Comparison of ENCODE assay signal across 18 cellular contexts in genomic region chrX:20053537-20053936, GRCh38.
DNase-seq lines count a peak whose midpoint lies in the region; ATAC-seq and TF ChIP-seq lines count a peak whose summit lies in the region.
"Had no signal": no experiment of that assay in that cellular context is flagged by ENCODE, and none has a peak within 500 bp of the region (broad histone marks: within the 10 kb centered on the region; RNA-seq: fewer than 3 reads in every experiment).

No MANE protein-coding gene starts in this region.

- no peak overlapping the region for H2BK20ac ChIP-seq in IMR-90 (ENCODE audit: low read depth, low read length)

- H2AFZ ChIP-seq in IMR-90 (replicated peaks; ENCODE audit: low read length, poor library complexity) = no peak overlapping the region

- H3K14ac ChIP-seq in IMR-90 (replicated peaks; ENCODE audit: low read depth, low read length) = no peak overlapping the region

- WGBS in IMR-90 (ENCODE audit: extremely low coverage in 2 of 2, insufficient read length in 1 of 2), 2 experiments = no CpG with 5 or more reads among the region's 8 CpGs

- H3K4ac ChIP-seq in IMR-90 (ENCODE audit: low read depth, low read length) = no peak overlapping the region

- H3K9me1 ChIP-seq in IMR-90 (ENCODE audit: insufficient read depth, low read length) = no peaks in the 10 kb centered on the region; the same call in 1 of the 2 replicates

- no peak overlapping the region for H2AK9ac ChIP-seq in IMR-90 (replicated peaks; ENCODE audit: low read depth, low read length, poor library complexity)

- H2BK120ac ChIP-seq in IMR-90 (ENCODE audit: low read depth, low read length) = no peak overlapping the region

- intact Hi-C loops in natural killer cell (cut with micrococcal nuclease) (no loop called here), IMR-90 (cut with micrococcal nuclease) (no loop called here)

- POLR2A ChIA-PET in IMR-90 (lab: Charles Lee; ENCODE audit: unreplicated experiment) = no interaction called here

- H4K8ac ChIP-seq in IMR-90 (ENCODE audit: low read depth in 2 of 2, low read length in 2 of 2) = no peak overlapping the region

- no peak overlapping the region for H3K56ac ChIP-seq in IMR-90 (ENCODE audit: extremely low read depth, insufficient read depth, low read length)

- H3K4me1 ChIP-seq in IMR-90 (ENCODE audit: control insufficient read depth, insufficient read depth, low read length) = no peaks in the 10 kb centered on the region
- H3K4me1 ChIP-seq: Caco-2 had no signal

- TF ChIP-seq POLR2A in IMR-90 (IDR thresholded peaks at IDR 0.05; ENCODE audit: low read depth, low read length) = no peak

- H3K9ac ChIP-seq in IMR-90 (ENCODE audit: low read depth, low read length) = no peak overlapping the region
- H3K9ac ChIP-seq: BLaER1 treated with 17β-estradiol and CSF1 and Interleukin-3, amounts not matched to agents 10 nM and 100 nM had no signal

- in situ Hi-C loops in IMR-90 (cut with MboI; ENCODE audit: low sequenced_read_pairs) = loop anchor here (25.0 kb wide), 1 partner anchor 666 kb away; no protein-coding TSS in a partner anchor

- H3K4me1 Mint-ChIP-seq in natural killer cell treated with Interleukin-12 subunit alpha and Interleukin-12 subunit beta and Interleukin-15 and Interleukin-18, amount 100 ng/mL, for 72 hours (ENCODE audit: low read depth in 2 of 2) = peaks cover 0 to 3% of the 10 kb centered on the region in 2 donors
- no peaks in the 10 kb centered on the region for H3K4me1 Mint-ChIP-seq in natural killer cell
- H3K4me1 Mint-ChIP-seq: B cell had no signal

- H4K91ac ChIP-seq in IMR-90 (ENCODE audit: insufficient read depth, low read depth, low read length) = no peak overlapping the region

- no peak overlapping the region for H3K23ac ChIP-seq in IMR-90 (ENCODE audit: low read depth, low read length)

- peak; percentile 18 for DNase-seq in natural killer cell treated with Interleukin-12 subunit alpha and Interleukin-12 subunit beta and Interleukin-15 and Interleukin-18, amount 100 ng/mL, for 72 hours (ENCODE audit: low spot score)
- no peak for DNase-seq in natural killer cell
- no peak for DNase-seq in IMR-90
- no peak for DNase-seq in amygdala (lab: John Stamatoyannopoulos, UW)
- DNase-seq: 8988T; AML-193; Caco-2; Calu3; CD4-positive, alpha-beta T cell; CD8-positive, alpha-beta T cell; DMS79 treated with DMSO at 0.1 percent for 48 hours; GF-D8 had no signal

- no peaks in the 10 kb centered on the region for H3K36me3 ChIP-seq in IMR-90 (ENCODE audit: control insufficient read depth, insufficient read depth, low read length)
- H3K36me3 ChIP-seq: BLaER1 treated with 17β-estradiol and CSF1 and Interleukin-3, amounts not matched to agents 10 nM and 100 nM had no signal

- TF ChIP-seq CTCF in natural killer cell (IDR thresholded peaks at IDR 0.05) (no peak), IMR-90 (conservative IDR thresholded peaks at IDR 0.05; ENCODE audit: low read depth, low read length) (no peak), VCaP (conservative IDR thresholded peaks at IDR 0.05) (no peak)

- peaks cover 0 to 4% of the 10 kb centered on the region in 2 donors for H3K27me3 Mint-ChIP-seq in natural killer cell treated with Interleukin-12 subunit alpha and Interleukin-12 subunit beta and Interleukin-15 and Interleukin-18, amount 100 ng/mL, for 72 hours
- peaks cover 0 to 7% of the 10 kb centered on the region in 2 donors for H3K27me3 Mint-ChIP-seq in natural killer cell (ENCODE audit: low read depth in 2 of 2)
- H3K27me3 Mint-ChIP-seq: B cell; CD4-positive, alpha-beta T cell had no signal

- no peak for ATAC-seq in natural killer cell treated with Interleukin-12 subunit alpha and Interleukin-12 subunit beta and Interleukin-15 and Interleukin-18, amount 100 ng/mL, for 72 hours
- ATAC-seq in natural killer cell = no peak
- ATAC-seq in IMR-90 (ENCODE audit: low read depth) = no peak
- no peak for ATAC-seq in HG02885 (IDR thresholded peaks at IDR 0.05; ENCODE audit: poor library complexity, unreplicated experiment)
- no peak for ATAC-seq in HG03039 (IDR thresholded peaks at IDR 0.05; ENCODE audit: unreplicated experiment)
- ATAC-seq: CD8-positive, alpha-beta T cell had no signal

- H3K27ac ChIP-seq in IMR-90 (ENCODE audit: insufficient read depth, low read length) (no peak overlapping the region), VCaP (peak overlapping the region; percentile 36)
- H3K27ac ChIP-seq: BLaER1 treated with 17β-estradiol and CSF1 and Interleukin-3, amounts not matched to agents 10 nM and 100 nM; C4-2B had no signal

- CTCF ChIA-PET in IMR-90 (lab: Yijun Ruan, JAX) = no interaction called here

- H3K9me3 ChIP-seq in IMR-90 (ENCODE audit: control insufficient read depth, insufficient read depth, low read length) = no peaks in the 10 kb centered on the region
- H3K9me3 ChIP-seq: Caco-2 had no signal

- no peak overlapping the region for H2BK15ac ChIP-seq in IMR-90 (ENCODE audit: low read depth, low read length)

- H3K36me3 Mint-ChIP-seq in natural killer cell treated with Interleukin-12 subunit alpha and Interleukin-12 subunit beta and Interleukin-15 and Interleukin-18, amount 100 ng/mL, for 72 hours = no peaks in the 10 kb centered on the region
- H3K36me3 Mint-ChIP-seq in natural killer cell = no peaks in the 10 kb centered on the region
- H3K36me3 Mint-ChIP-seq: CD8-positive, alpha-beta T cell had no signal

- no peak overlapping the region for H3K4me2 ChIP-seq in IMR-90 (ENCODE audit: low read depth, low read length)
- H3K4me2 ChIP-seq: BLaER1 treated with 17β-estradiol and CSF1 and Interleukin-3, amounts not matched to agents 10 nM and 100 nM had no signal

- no peak overlapping the region for H3K4me3 Mint-ChIP-seq in natural killer cell treated with Interleukin-12 subunit alpha and Interleukin-12 subunit beta and Interleukin-15 and Interleukin-18, amount 100 ng/mL, for 72 hours
- H3K4me3 Mint-ChIP-seq in natural killer cell = no peak overlapping the region
- H3K4me3 Mint-ChIP-seq: B cell; CD4-positive, alpha-beta T cell; CD8-positive, alpha-beta T cell had no signal

- H3K18ac ChIP-seq in IMR-90 (ENCODE audit: low read depth, low read length) = no peak overlapping the region

- no peak overlapping the region for H3K27ac Mint-ChIP-seq in natural killer cell treated with Interleukin-12 subunit alpha and Interleukin-12 subunit beta and Interleukin-15 and Interleukin-18, amount 100 ng/mL, for 72 hours
- H3K27ac Mint-ChIP-seq in natural killer cell = no peak overlapping the region
- H3K27ac Mint-ChIP-seq: B cell; CD4-positive, alpha-beta T cell; CD8-positive, alpha-beta T cell had no signal

- no peak overlapping the region for H4K5ac ChIP-seq in IMR-90 (ENCODE audit: low read depth, low read length)

- no peak overlapping the region for H3K4me3 ChIP-seq in IMR-90 (ENCODE audit: insufficient read depth, low read depth, low read length)
- H3K4me3 ChIP-seq: BLaER1 treated with 17β-estradiol and CSF1 and Interleukin-3, amounts not matched to agents 10 nM and 100 nM had no signal

- BruUV-seq in IMR-90 (replicated peaks; lab: Mats Ljungman, UMichigan) = no TSS peak

- dilution Hi-C loops in IMR-90 (cut with HindIII; ENCODE audit: low sequenced_read_pairs, unreplicated experiment) = no loop called here

- peaks cover 16% of the 10 kb centered on the region for H3K27me3 ChIP-seq in IMR-90 (ENCODE audit: control insufficient read depth, insufficient read depth, low read length)
- H3K27me3 ChIP-seq: BLaER1 treated with 17β-estradiol and CSF1 and Interleukin-3, amounts not matched to agents 10 nM and 100 nM had no signal

- H3K9me3 Mint-ChIP-seq in natural killer cell treated with Interleukin-12 subunit alpha and Interleukin-12 subunit beta and Interleukin-15 and Interleukin-18, amount 100 ng/mL, for 72 hours = no peaks in the 10 kb centered on the region
- no peaks in the 10 kb centered on the region for H3K9me3 Mint-ChIP-seq in natural killer cell
- H3K9me3 Mint-ChIP-seq: CD4-positive, alpha-beta T cell; CD8-positive, alpha-beta T cell had no signal

- no peaks in the 10 kb centered on the region for H3K79me1 ChIP-seq in IMR-90 (ENCODE audit: low read depth in 1 of 2, low read length in 2 of 2)

- no peak for TF ChIP-seq RAD21 in IMR-90 (IDR thresholded peaks at IDR 0.05; ENCODE audit: low read length)

- H2BK5ac ChIP-seq in IMR-90 (ENCODE audit: low read depth, low read length, poor library complexity, severe bottlenecking) = no peak overlapping the region

- H2AK5ac ChIP-seq in IMR-90 (ENCODE audit: low read depth, low read length) = no peak overlapping the region

- H4K20me1 ChIP-seq in IMR-90 (ENCODE audit: insufficient read depth, low read length) = no peaks in the 10 kb centered on the region; the same call in 1 of the 2 replicates
- H4K20me1 ChIP-seq: BLaER1 treated with 17β-estradiol and CSF1 and Interleukin-3, amounts not matched to agents 10 nM and 100 nM had no signal

TF ChIP-seq in IMR-90, 13 proteins besides CTCF, POLR2A, EP300 and RAD21:
- TF ChIP-seq FOS (IDR thresholded peaks at IDR 0.05; ENCODE audit: low read depth, low read length) (no peak), MAFK (IDR thresholded peaks at IDR 0.05; ENCODE audit: low read depth, low read length) (peak; percentile 43)
